27 cellular contexts compared by ENCODE assay signal in the genomic region with DNA sequence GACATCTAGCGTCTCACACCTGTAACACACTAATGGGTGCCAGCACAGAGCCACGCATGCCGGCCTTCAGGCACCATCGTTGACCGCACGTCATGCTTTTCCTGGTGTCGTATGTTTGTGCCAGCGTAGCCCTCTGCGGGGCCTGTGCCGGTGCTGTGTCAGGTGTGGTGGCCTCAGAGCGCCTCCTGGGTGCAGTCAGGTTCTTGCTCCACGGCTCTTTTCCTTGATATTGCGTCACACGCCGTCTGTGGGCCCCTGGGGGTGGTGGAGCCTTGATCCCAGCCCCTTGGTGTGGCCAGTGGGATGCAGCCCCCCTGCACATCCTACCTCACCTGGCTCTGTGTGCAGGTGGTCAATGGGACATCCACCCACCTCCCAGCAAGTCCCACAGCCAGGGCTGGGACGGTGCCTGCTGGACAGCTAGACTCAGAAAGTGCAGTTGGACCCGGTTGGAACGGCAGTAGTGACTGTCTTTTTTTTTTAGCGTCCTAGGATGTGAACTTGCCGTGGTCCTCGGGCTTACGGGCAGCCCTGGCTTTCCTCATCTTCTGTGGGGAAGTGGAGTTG. TPM values are rescaled to one million over a fixed set of nuclear protein-coding genes. Genes with fewer than 3 reads are reported as not detected.
A peak's percentile ranks its signal among the peaks of the same experiment; 100 is the strongest.
DNase-seq lines count a peak whose midpoint lies in the region; ATAC-seq, FAIRE-seq and TF ChIP-seq lines count a peak whose summit lies in the region.
"Had no signal": no experiment of that assay in that cellular context is flagged by ENCODE, and none has a peak within 500 bp of the region (broad histone marks: within the 10 kb centered on the region; RNA-seq: fewer than 3 reads in every experiment).

No MANE protein-coding gene starts in this region.

- no peaks in the 10 kb centered on the region for H3K27me3 ChIP-seq in H9 (ENCODE audit: insufficient read depth, low read length)
- H3K27me3 ChIP-seq: MG63 had no signal

- H2AK5ac ChIP-seq in H9 (ENCODE audit: insufficient read length, low read length): no peak overlapping the region

- no CpG with 5 or more reads among the region's 22 CpGs for WGBS in H9 (ENCODE audit: extremely low coverage, insufficient read length, low lambda C conversion rate)

- H3K36me3 Mint-ChIP-seq in H9 (ENCODE audit: insufficient read depth in 1 of 3, low read depth in 3 of 3) (peaks cover 35 to 53% (median 46%) of the 10 kb centered on the region in 3 experiments), T-helper 17 cell (ENCODE audit: low read depth) (peaks cover 4% of the 10 kb centered on the region), natural killer cell (no peaks in the 10 kb centered on the region)
- H3K36me3 Mint-ChIP-seq in stimulated activated effector memory CD8-positive, alpha-beta T cell treated with anti-CD3 and anti-CD28 coated beads, Interleukin-12 subunit alpha, Interleukin-12 subunit beta, amount 100 ng/mL, for 72 hours: peaks cover 11% of the 10 kb centered on the region

- no peaks in the 10 kb centered on the region for H3K9me3 Mint-ChIP-seq in H9
- no peaks in the 10 kb centered on the region for H3K9me3 Mint-ChIP-seq in natural killer cell
- H3K9me3 Mint-ChIP-seq in stimulated activated effector memory CD8-positive, alpha-beta T cell treated with anti-CD3 and anti-CD28 coated beads, Interleukin-12 subunit alpha, Interleukin-12 subunit beta, amount 100 ng/mL, for 72 hours: no peaks in the 10 kb centered on the region
- H3K9me3 Mint-ChIP-seq: CD4-positive, alpha-beta T cell; IgD-negative memory B cell had no signal

- H3K27me3 Mint-ChIP-seq in H9 (ENCODE audit: low read depth) (peaks cover 1% of the 10 kb centered on the region; the same call in 1 of the 2 replicates), T-helper 17 cell (no peaks in the 10 kb centered on the region), natural killer cell (ENCODE audit: low read depth in 2 of 2) (no peaks in the 10 kb centered on the region)
- H3K27me3 Mint-ChIP-seq: CD4-positive, alpha-beta T cell; IgD-negative memory B cell had no signal

- H3K4me3 Mint-ChIP-seq in H9 (no peak overlapping the region), T-helper 17 cell (peak overlapping the region; percentile 25), natural killer cell (no peak overlapping the region)
- no peak overlapping the region for H3K4me3 Mint-ChIP-seq in stimulated activated effector memory CD8-positive, alpha-beta T cell treated with anti-CD3 and anti-CD28 coated beads, Interleukin-12 subunit alpha, Interleukin-12 subunit beta, amount 100 ng/mL, for 72 hours
- H3K4me3 Mint-ChIP-seq: CD4-positive, alpha-beta T cell had no signal

- no peak overlapping the region for H3K4me3 ChIP-seq in coronary artery
- H3K4me3 ChIP-seq: GM12878, MG63 had no signal

- H3K4me1 Mint-ChIP-seq in H9 (0 out of 4 replicates have a peak, but pooled peaks cover 0 to 4% of the 10 kb centered on the region in 2 experiments), T-helper 17 cell (peaks cover 29% of the 10 kb centered on the region), natural killer cell (peaks cover 39 to 40% of the 10 kb centered on the region in 2 donors)
- peaks cover 49% of the 10 kb centered on the region for H3K4me1 Mint-ChIP-seq in stimulated activated effector memory CD8-positive, alpha-beta T cell treated with anti-CD3 and anti-CD28 coated beads, Interleukin-12 subunit alpha, Interleukin-12 subunit beta, amount 100 ng/mL, for 72 hours

- no peak overlapping the region for H3K14ac ChIP-seq in H9 (ENCODE audit: insufficient read depth, low read length)

- no peak overlapping the region for H3K18ac ChIP-seq in H9 (ENCODE audit: insufficient read length, low read depth, low read length)

- H2BK20ac ChIP-seq in H9 (ENCODE audit: low read depth, low read length, poor library complexity, severe bottlenecking): no peak overlapping the region

- H2BK15ac ChIP-seq in H9 (ENCODE audit: low read depth, low read length): no peak overlapping the region

- no peak overlapping the region for H4K5ac ChIP-seq in H9 (ENCODE audit: insufficient read length, low read depth, low read length)

- no peak overlapping the region for H2AFZ ChIP-seq in H9 (ENCODE audit: low read length)

- H3K79me1 ChIP-seq in H9 (ENCODE audit: insufficient read depth, low read depth, low read length, poor library complexity, severe bottlenecking): no peaks in the 10 kb centered on the region

- peaks cover 17% of the 10 kb centered on the region; the same call in 1 of the 2 replicates for H3K79me2 ChIP-seq in H9 (ENCODE audit: insufficient read depth, low read length)

- H3K27ac Mint-ChIP-seq in H9 (peak overlapping the region; percentile 81 to 97 (median 89); a peak in 5 of 7 replicates), T-helper 17 cell (no peak overlapping the region), natural killer cell (peak overlapping the region; percentile 96 to 97)
- peak overlapping the region; percentile 64 for H3K27ac Mint-ChIP-seq in stimulated activated effector memory CD8-positive, alpha-beta T cell treated with anti-CD3 and anti-CD28 coated beads, Interleukin-12 subunit alpha, Interleukin-12 subunit beta, amount 100 ng/mL, for 72 hours
- H3K27ac Mint-ChIP-seq: CD4-positive, alpha-beta T cell had no signal

- H3K9ac ChIP-seq in H9 (ENCODE audit: extremely low read depth, insufficient read length, low read length): no peak overlapping the region

- no peak overlapping the region for H3K4me2 ChIP-seq in H9 (ENCODE audit: insufficient read depth, insufficient read length, low read length)

- H4K20me1 ChIP-seq in H9 (ENCODE audit: control insufficient read depth, insufficient read depth, insufficient read length): no peaks in the 10 kb centered on the region

- ATAC-seq in T-helper 17 cell: no peak
- no peak for ATAC-seq in natural killer cell
- ATAC-seq in stimulated activated effector memory CD8-positive, alpha-beta T cell treated with anti-CD3 and anti-CD28 coated beads, Interleukin-12 subunit alpha, Interleukin-12 subunit beta, amount 100 ng/mL, for 72 hours: no peak
- ATAC-seq in HG02623 (IDR thresholded peaks at IDR 0.05; ENCODE audit: unreplicated experiment): no peak
- ATAC-seq: GM12878, SK-N-SH treated with all-trans-retinoic acid at 6 μM for 48 hours had no signal

- no peak overlapping the region for H2BK5ac ChIP-seq in H9 (ENCODE audit: insufficient read length, low read length)

- no peak overlapping the region for H2BK12ac ChIP-seq in H9 (ENCODE audit: insufficient read length, low read depth, low read length)

- intact Hi-C loops in natural killer cell (cut with micrococcal nuclease): no loop called here

- no peak overlapping the region for H2BK120ac ChIP-seq in H9 (ENCODE audit: low read depth, low read length, poor library complexity, severe bottlenecking)

- no peak overlapping the region for H4K91ac ChIP-seq in H9 (ENCODE audit: insufficient read length, low read depth, low read length)

- no peak overlapping the region for H3K4ac ChIP-seq in H9 (ENCODE audit: low read depth, low read length)

- TF ChIP-seq CTCF in H9 (conservative IDR thresholded peaks at IDR 0.05): no peak
- no peak for TF ChIP-seq CTCF in natural killer cell (IDR thresholded peaks at IDR 0.05)
- no peak for TF ChIP-seq CTCF in coronary artery (IDR thresholded peaks at IDR 0.05)

- no peak overlapping the region for H3K56ac ChIP-seq in H9 (ENCODE audit: insufficient read length, low read depth, low read length)

- H3K23me2 ChIP-seq in H9 (ENCODE audit: insufficient read length, low read depth, low read length, poor library complexity, severe bottlenecking): no peaks in the 10 kb centered on the region

- DNase-seq in H9 (no peak), T-helper 17 cell (no peak), natural killer cell (no peak), cerebellar nuclear complex (lab: John Stamatoyannopoulos, UW) (no peak), RCC 7860 (ENCODE audit: low spot score) (no peak), coronary artery (ENCODE audit: low spot score) (no peak)
- no peak for DNase-seq in stimulated activated effector memory CD8-positive, alpha-beta T cell treated with anti-CD3 and anti-CD28 coated beads, Interleukin-12 subunit alpha, Interleukin-12 subunit beta, amount 100 ng/mL, for 72 hours (ENCODE audit: low spot score in 2 of 2)
- DNase-seq: ACHN; Caco-2; CD4-positive, alpha-beta T cell; GDM1; Kasumi-1; MG63; NCI-H1092; NCI-H1436 treated with DMSO at 0.1 percent for 48 hours; NCI-H2029; NCI-H345; NCI-H524 treated with DMSO at 0.1 percent for 48 hours; SIG-M5 had no signal

- FAIRE-seq in RCC 7860 (lab: Jason Lieb, UNC): no peak
- FAIRE-seq: GM12878, GM19239 had no signal

- no peak overlapping the region for H3T11ph ChIP-seq in H9 (ENCODE audit: low read length)

- H3K9me3 ChIP-seq in H9 (ENCODE audit: control insufficient read depth, low read depth, low read length) (no peaks in the 10 kb centered on the region), T-helper 17 cell (ENCODE audit: control insufficient read depth, low read length, poor library complexity, severe bottlenecking) (no peaks in the 10 kb centered on the region)
- H3K9me3 ChIP-seq: Caco-2, MG63 had no signal

- no peak overlapping the region for H3K23ac ChIP-seq in H9 (ENCODE audit: insufficient read length, low read depth, low read length)

- no peaks in the 10 kb centered on the region for H3K4me1 ChIP-seq in H9 (ENCODE audit: insufficient read depth, low read length)
- H3K4me1 ChIP-seq: Caco-2 had no signal

- no peak overlapping the region for H3K27ac ChIP-seq in H9 (ENCODE audit: insufficient read length, low read depth, low read length)
- no peak overlapping the region for H3K27ac ChIP-seq in coronary artery
- H3K27ac ChIP-seq: RWPE1 had no signal

- H4K8ac ChIP-seq in H9 (replicated peaks; ENCODE audit: insufficient read length, low read depth, low read length): no peak overlapping the region

RNA-seq across cellular contexts. Expression of a gene that starts 24.5 kb away (rescaled TPM):
- total RNA-seq in H9 (2021): 109 and 111 TPM in 2 replicates
- 10 to 100 TPM; 31.1 to 33.6 TPM for total RNA-seq in T-helper 17 cell
- total RNA-seq in natural killer cell: 10 to 100 TPM; 26.3 to 44.3 (median 29.2) TPM

RNA-seq across cellular contexts. Expression of a gene that starts 48.9 kb away (rescaled TPM):
- total RNA-seq in H9 (2021) (not detected in 2 replicates), T-helper 17 cell (not detected), natural killer cell (not detected)
- total RNA-seq: Caco-2; CD4-positive, alpha-beta T cell; Daoy; GM12878; HT1080 had no signal

RNA-seq across cellular contexts. Expression of a gene that starts 58.0 kb away (rescaled TPM):
- total RNA-seq in H9 (2021) (0.31 and 0.83 TPM in 2 replicates), T-helper 17 cell (under 1 TPM in 1 of 2 donors, not detected in 1; 0.07 TPM), natural killer cell (not detected)
- total RNA-seq: Caco-2; CD4-positive, alpha-beta T cell; Daoy; HT1080 had no signal
